18 cellular contexts compared by ENCODE assay signal in the genomic region with DNA sequence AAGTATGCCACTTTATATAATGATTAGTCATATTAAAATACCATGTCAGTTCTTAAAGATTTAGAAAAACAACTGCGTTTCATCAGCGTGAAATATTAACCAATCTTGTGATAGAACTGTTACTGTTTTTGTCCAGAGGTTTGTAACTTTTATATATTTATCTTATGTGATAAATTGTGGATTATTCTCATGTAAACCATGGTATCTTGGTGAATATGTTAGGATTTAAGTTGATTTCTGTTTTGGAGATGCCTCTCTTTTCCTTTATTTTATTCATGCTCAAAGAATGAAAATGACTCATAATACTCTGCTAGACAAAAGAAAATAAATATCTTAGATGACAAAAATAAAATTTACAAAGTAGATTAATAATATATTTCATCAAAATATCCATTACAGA.
A peak's percentile ranks its signal among the peaks of the same experiment; 100 is the strongest.
DNase-seq lines count a peak whose midpoint lies in the region; ATAC-seq, FAIRE-seq and TF ChIP-seq lines count a peak whose summit lies in the region.
"Had no signal": no experiment of that assay in that cellular context is flagged by ENCODE, and none has a peak within 500 bp of the region (broad histone marks: within the 10 kb centered on the region; RNA-seq: fewer than 3 reads in every experiment).

No MANE protein-coding gene starts in this region.

- intact Hi-C loops in endothelial cell of umbilical vein (cut with micrococcal nuclease): no loop called here

- dilution Hi-C loops in endothelial cell of umbilical vein (cut with MboI; ENCODE audit: extremely low pct_ligation_motif_present, low sequenced_read_pairs): no loop called here

- H3K4me1 Mint-ChIP-seq in osteocyte (ENCODE audit: unreplicated experiment): peaks cover 21% of the 10 kb centered on the region
- H3K4me1 Mint-ChIP-seq: CD4-positive, CD25-positive, alpha-beta regulatory T cell had no signal

- no peaks in the 10 kb centered on the region for H3K9me3 ChIP-seq in endothelial cell of umbilical vein (replicated peaks; ENCODE audit: control insufficient read depth, insufficient read depth, low read length)

- CTCF ChIA-PET in endothelial cell of umbilical vein (lab: Charles Lee): no interaction called here

- peaks cover 6% of the 10 kb centered on the region for H3K4me1 ChIP-seq in endothelial cell of umbilical vein (ENCODE audit: control insufficient read depth, extremely low read depth, insufficient read depth, low read length)

- no peak overlapping the region for H2AFZ ChIP-seq in endothelial cell of umbilical vein (ENCODE audit: low read depth, low read length)

- no peak overlapping the region for H3K4me2 ChIP-seq in endothelial cell of umbilical vein (ENCODE audit: insufficient read depth, low read length)

- H3K4me3 Mint-ChIP-seq in osteocyte (ENCODE audit: unreplicated experiment): peak overlapping the region; percentile 26
- H3K4me3 Mint-ChIP-seq: CD4-positive, CD25-positive, alpha-beta regulatory T cell had no signal

- H3K9me3 Mint-ChIP-seq in osteocyte (ENCODE audit: unreplicated experiment): peaks cover 11% of the 10 kb centered on the region

- peak; percentile 22 for DNase-seq in EH (ENCODE audit: low read depth)
- no peak for DNase-seq in RCC 7860 (ENCODE audit: low spot score)
- DNase-seq in endothelial cell of umbilical vein (ENCODE audit: low read depth, low spot score): no peak
- DNase-seq in osteocyte (ENCODE audit: extremely low spot score, unreplicated experiment): no peak
- DNase-seq in NOMO-1 treated with dmso at 0.1 percent for 144 hours (lab: John Stamatoyannopoulos, UW; ENCODE audit: unreplicated experiment): no peak
- no peak for DNase-seq in activated effector memory CD4-positive, alpha-beta T cell treated with anti-CD3 and anti-CD28 coated beads, Interleukin-2, amount 50 U/mL, for 16 hours
- DNase-seq in A172 (ENCODE audit: low spot score): no peak
- DNase-seq in stimulated activated naive CD8-positive, alpha-beta T cell treated with anti-CD3 and anti-CD28 coated beads, Interleukin-15, Interleukin-2, amounts not matched to agents 100 U/mL and 50 U/mL, for 24 hours: no peak
- DNase-seq: Calu3; CD4-positive, CD25-positive, alpha-beta regulatory T cell; DMS79; GF-D8; H7; Kasumi-1; NCI-H1417; NCI-H2029; NCI-H510A; RPMI8226 had no signal

- H3K27me3 ChIP-seq in endothelial cell of umbilical vein (ENCODE audit: control insufficient read depth in 2 of 2, insufficient read depth in 2 of 2, low read length in 2 of 2): no peaks in the 10 kb centered on the region

- no TSS peak for BruUV-seq in endothelial cell of umbilical vein (replicated peaks; lab: Mats Ljungman, UMichigan)

- peaks cover 4% of the 10 kb centered on the region for H3K36me3 Mint-ChIP-seq in osteocyte (ENCODE audit: unreplicated experiment)
- H3K36me3 Mint-ChIP-seq: CD4-positive, CD25-positive, alpha-beta regulatory T cell had no signal

- TF ChIP-seq CTCF in endothelial cell of umbilical vein (IDR thresholded peaks at IDR 0.05; ENCODE audit: extremely low read depth in 1 of 2, insufficient read depth in 1 of 2, low read depth in 1 of 2, low read length in 2 of 2) (no peak), osteocyte (IDR thresholded peaks at IDR 0.05) (no peak)

- no peak overlapping the region for H3K9ac ChIP-seq in endothelial cell of umbilical vein (replicated peaks; ENCODE audit: extremely low read depth, insufficient read depth, low read length)

- H3K36me3 ChIP-seq in endothelial cell of umbilical vein (ENCODE audit: control insufficient read depth in 2 of 2, extremely low read depth in 1 of 2, insufficient read depth in 2 of 2, low read length in 2 of 2): peaks cover 7 to 39% of the 10 kb centered on the region in 2 experiments

- FAIRE-seq in RCC 7860 (lab: Jason Lieb, UNC) (peak; percentile 54), endothelial cell of umbilical vein (lab: Jason Lieb, UNC) (no peak)

- H3K27me3 Mint-ChIP-seq in osteocyte (ENCODE audit: unreplicated experiment): no peaks in the 10 kb centered on the region
- H3K27me3 Mint-ChIP-seq: CD4-positive, CD25-positive, alpha-beta regulatory T cell had no signal

- TF ChIP-seq POLR2A in endothelial cell of umbilical vein (IDR thresholded peaks at IDR 0.05; ENCODE audit: low read depth, low read length): no peak

- no peaks in the 10 kb centered on the region for H4K20me1 ChIP-seq in endothelial cell of umbilical vein (replicated peaks; ENCODE audit: control insufficient read depth, extremely low read depth, insufficient read depth, low read length)

- POLR2A ChIA-PET in endothelial cell of umbilical vein (lab: Charles Lee): no interaction called here

- peaks cover 6% of the 10 kb centered on the region for H3K79me2 ChIP-seq in endothelial cell of umbilical vein (ENCODE audit: control insufficient read depth, insufficient read depth, low read length)

- H3K9me1 ChIP-seq in endothelial cell of umbilical vein (replicated peaks; ENCODE audit: control insufficient read depth, extremely low read depth, insufficient read depth, low read length): no peaks in the 10 kb centered on the region

- no peak for ATAC-seq in stimulated activated naive CD8-positive, alpha-beta T cell treated with anti-CD3 and anti-CD28 coated beads, Interleukin-15, Interleukin-2, amounts not matched to agents 100 U/mL and 50 U/mL, for 24 hours

- H3K27ac ChIP-seq in endothelial cell of umbilical vein (ENCODE audit: insufficient read depth, low read depth, low read length): no peak overlapping the region

- H3K27ac Mint-ChIP-seq in osteocyte (ENCODE audit: unreplicated experiment): peak overlapping the region; percentile 70
- H3K27ac Mint-ChIP-seq: CD4-positive, CD25-positive, alpha-beta regulatory T cell had no signal

- no peak overlapping the region for H3K4me3 ChIP-seq in endothelial cell of umbilical vein (replicated peaks in 1 of 3; ENCODE audit: insufficient read depth in 1 of 3, low read depth in 1 of 3, low read length in 3 of 3)

TF ChIP-seq in endothelial cell of umbilical vein, 7 proteins besides CTCF, POLR2A, EP300 and RAD21:
- peak; percentile 30 for TF ChIP-seq FOS (IDR thresholded peaks at IDR 0.05; ENCODE audit: borderline replicate concordance, insufficient read depth, low read length)
- TF ChIP-seq GATA2 (IDR thresholded peaks at IDR 0.05; ENCODE audit: insufficient read depth, insufficient read length, low read depth, low read length): no peak
